ENCODE assay signal across 23 cellular contexts in genomic region chr3:194327030-194327413, GRCh38. TPM values are rescaled to one million over a fixed set of nuclear protein-coding genes. Genes with fewer than 3 reads are reported as not detected.
DNase-seq lines count a peak whose midpoint lies in the region; ATAC-seq, FAIRE-seq and TF ChIP-seq lines count a peak whose summit lies in the region.
"Had no signal": no experiment of that assay in that cellular context is flagged by ENCODE, and none has a peak within 500 bp of the region (broad histone marks: within the 10 kb centered on the region; RNA-seq: fewer than 3 reads in every experiment).

No MANE protein-coding gene starts in this region.

- no peak overlapping the region for H2AFZ ChIP-seq in HepG2 (ENCODE audit: low read length)

- H4K20me1 ChIP-seq in HepG2 (ENCODE audit: insufficient read depth, low read length): no peaks in the 10 kb centered on the region
- H4K20me1 ChIP-seq: BLaER1 treated with 17β-estradiol and CSF1 and Interleukin-3, amounts not matched to agents 10 nM and 100 nM had no signal

- POLR2A ChIA-PET in HepG2 (lab: Yijun Ruan, JAX): no interaction called here

- H3K4me2 ChIP-seq in HepG2 (ENCODE audit: low read depth, low read length): no peak overlapping the region
- H3K4me2 ChIP-seq: BLaER1 treated with 17β-estradiol and CSF1 and Interleukin-3, amounts not matched to agents 10 nM and 100 nM had no signal

- H3K27me3 ChIP-seq in HepG2 (ENCODE audit: control insufficient read depth in 1 of 2, insufficient read depth in 2 of 2, low read length in 2 of 2): no peaks in the 10 kb centered on the region
- H3K27me3 ChIP-seq in right lobe of liver: no peaks in the 10 kb centered on the region
- H3K27me3 ChIP-seq: SJCRH30 had no signal

- no peaks in the 10 kb centered on the region for H3K79me2 ChIP-seq in HepG2 (ENCODE audit: insufficient read depth, low read length)

- no peaks in the 10 kb centered on the region for H3K36me3 ChIP-seq in HepG2 (replicated peaks in 1 of 2; ENCODE audit: control insufficient read depth in 1 of 2, insufficient read depth in 2 of 2, low read length in 2 of 2)
- H3K36me3 ChIP-seq in right lobe of liver: no peaks in the 10 kb centered on the region
- H3K36me3 ChIP-seq: BLaER1 treated with 17β-estradiol and CSF1 and Interleukin-3, amounts not matched to agents 10 nM and 100 nM; SJCRH30 had no signal

- DNase-seq in HepG2 (ENCODE audit: low spot score) (no peak), right lobe of liver (no peak), amniotic epithelial cell (ENCODE audit: low read depth) (peak; percentile 69), fibroblast of pulmonary artery (ENCODE audit: low read depth) (peak; percentile 33), frontal cortex (ENCODE audit: low spot score in 2 of 2) (no peak), activated gamma-delta T cell treated with Interleukin-2 at 50 U/mL for 16 hours (no peak), D721Med (ENCODE audit: insufficient read length, low spot score) (no peak)
- DNase-seq: DMS 273 treated with DMSO at 0.1 percent for 48 hours; GF-D8; KG1; NCI-H1436; NCI-H2029 treated with DMSO at 0.1 percent for 48 hours; NCI-H2171 treated with DMSO at 0.1 percent for 48 hours; NCI-H446 treated with DMSO at 0.1 percent for 48 hours; NK-92 treated with Interleukin-12 subunit alpha and Interleukin-12 subunit beta, amount 100 ng/mL, for 24 hours; RPMI8226; SJCRH30 had no signal

- no peak overlapping the region for H3K9ac ChIP-seq in HepG2 (ENCODE audit: insufficient read depth, low read depth, low read length)
- H3K9ac ChIP-seq: BLaER1 treated with 17β-estradiol and CSF1 and Interleukin-3, amounts not matched to agents 10 nM and 100 nM had no signal

- no peaks in the 10 kb centered on the region for H3K9me3 ChIP-seq in HepG2 (ENCODE audit: low read length)
- H3K9me3 ChIP-seq in right lobe of liver: no peaks in the 10 kb centered on the region
- H3K9me3 ChIP-seq: SJCRH30 had no signal

- H3K4me1 ChIP-seq in HepG2 (ENCODE audit: insufficient read depth, low read length) (peaks cover 82% of the 10 kb centered on the region), right lobe of liver (peaks cover 0 to 20% (median 9%) of the 10 kb centered on the region in 4 donors)

- H3K4me3 ChIP-seq in HepG2 (replicated peaks in 1 of 3; ENCODE audit: insufficient read depth in 1 of 3, low read depth in 2 of 3, low read length in 3 of 3) (no peak overlapping the region), right lobe of liver (no peak overlapping the region), fibroblast of pulmonary artery (replicated peaks; ENCODE audit: low read depth, low read length) (no peak overlapping the region)
- H3K4me3 ChIP-seq: BLaER1 treated with 17β-estradiol and CSF1 and Interleukin-3, amounts not matched to agents 10 nM and 100 nM had no signal

- no peak for ATAC-seq in HepG2
- no peak for ATAC-seq in right lobe of liver
- ATAC-seq in HG02571 (IDR thresholded peaks at IDR 0.05; ENCODE audit: unreplicated experiment): no peak

- intact Hi-C loops in HepG2 (cut with micrococcal nuclease; ENCODE audit: unreplicated experiment) (no loop called here), right lobe of liver (cut with DNase I) (no loop called here)

- CTCF ChIA-PET in HepG2 (lab: Yijun Ruan, JAX; ENCODE audit: low intra/inter-chr PET ratio, low total read pairs): no interaction called here

- in situ Hi-C loops in HepG2 (cut with HindIII; ENCODE audit: extremely low pct_ligation_motif_present, low pct_unique_long_range_greater_than_20kb): no loop called here

- 91% methylated on average over 3 of the region's 3 CpGs for WGBS in HepG2 (ENCODE audit: low lambda C conversion rate)
- 66% methylated on average over 3 of the region's 3 CpGs for WGBS in right lobe of liver (ENCODE audit: insufficient coverage, low coverage, low lambda C conversion rate, missing lambda C conversion rate)

- no peak for TF ChIP-seq RAD21 in HepG2 (CRISPR knock-in tag; IDR thresholded peaks at IDR 0.05)

- no peak for TF ChIP-seq CTCF in HepG2 (CRISPR knock-in tag; IDR thresholded peaks at IDR 0.05)
- no peak for TF ChIP-seq CTCF in right lobe of liver (IDR thresholded peaks at IDR 0.05)
- no peak for TF ChIP-seq CTCF in fibroblast of pulmonary artery (IDR thresholded peaks at IDR 0.05; ENCODE audit: low read length, missing control alignments)
- TF ChIP-seq CTCF in D721Med (IDR thresholded peaks at IDR 0.05; ENCODE audit: insufficient read depth, missing control alignments): no peak

- no peak overlapping the region for H3K27ac ChIP-seq in HepG2 (ENCODE audit: extremely low read length, insufficient read depth, low read length)
- H3K27ac ChIP-seq in right lobe of liver: no peak overlapping the region
- H3K27ac ChIP-seq: BLaER1 treated with 17β-estradiol and CSF1 and Interleukin-3, amounts not matched to agents 10 nM and 100 nM; SJCRH30 had no signal

- no peak for TF ChIP-seq POLR2A in HepG2 (IDR thresholded peaks at IDR 0.05; ENCODE audit: insufficient read depth in 1 of 2, low read depth in 2 of 2, low read length in 2 of 2)
- TF ChIP-seq POLR2A in right lobe of liver (IDR thresholded peaks at IDR 0.05): no peak

- BruUV-seq in HepG2 (replicated peaks; lab: Mats Ljungman, UMichigan): no TSS peak

- FAIRE-seq in HepG2 (lab: Jason Lieb, UNC) (no peak), frontal cortex (lab: Jason Lieb, UNC) (no peak), D721Med (lab: Jason Lieb, UNC) (no peak)

- TF ChIP-seq EP300 in HepG2 (IDR thresholded peaks at IDR 0.05; ENCODE audit: low read depth in 2 of 2, low read length in 2 of 2): no peak
- no peak for TF ChIP-seq EP300 in HepG2 (CRISPR knock-in tag; IDR thresholded peaks at IDR 0.05; ENCODE audit: borderline replicate concordance)

TF ChIP-seq in HepG2, 621 proteins besides CTCF, POLR2A, EP300 and RAD21 (continues in another document):
- peak; percentile 44; the same call in 1 of the 2 replicates for TF ChIP-seq CCDC6 (CRISPR knock-in tag; IDR thresholded peaks at IDR 0.05)
- TF ChIP-seq, protein P1, sequence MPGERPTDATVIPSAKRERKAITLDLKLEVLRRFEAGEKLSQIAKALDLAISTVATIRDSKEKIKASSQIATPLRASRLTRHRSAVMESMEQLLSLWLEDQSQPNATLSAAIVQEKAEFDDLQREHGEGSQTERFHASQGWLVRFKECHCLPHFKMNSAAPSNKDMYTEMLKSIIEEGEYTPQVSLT (CRISPR knock-in tag; IDR thresholded peaks at IDR 0.05; ENCODE audit: borderline replicate concordance, low read depth): no peak
- peak; percentile 92 for TF ChIP-seq CHD4 (IDR thresholded peaks at IDR 0.05; ENCODE audit: borderline replicate concordance, low read length)
- peak; percentile 7 for TF ChIP-seq HNRNPLL (IDR thresholded peaks at IDR 0.05; ENCODE audit: low read depth, low read length, poor library complexity, severe bottlenecking)

RNA-seq across cellular contexts. Expression of gene CPN2, which starts 24.1 kb away (rescaled TPM):
- 16.3 and 27.7 TPM in 2 replicates for total RNA-seq in HepG2 (2016; rRNA removed; fragmentation: Illumina TruSeq; extraction: Trizol)
- total RNA-seq in HepG2 (2016; cell fraction: cytosol; rRNA removed; fragmentation: Illumina TruSeq; extraction: Trizol; ENCODE audit: low read depth): 4.8 and 4.9 TPM in 2 replicates
- total RNA-seq in HepG2 (2016; cell fraction: insoluble cytoplasmic fraction; rRNA removed; fragmentation: Illumina TruSeq; extraction: Trizol): 11.8 and 26.8 TPM in 2 replicates
- total RNA-seq in HepG2 (2016; cell fraction: membrane; rRNA removed; fragmentation: Illumina TruSeq; extraction: Trizol): 14.4 and 15.6 TPM in 2 replicates
- total RNA-seq in HepG2 (2016; cell fraction: nucleus; rRNA removed; fragmentation: Illumina TruSeq; extraction: Trizol): 34.1 and 42.6 TPM in 2 replicates
- 26.7 and 29.3 TPM in 2 replicates for polyA plus RNA-seq in HepG2 (2011; rRNA removed)
- polyA plus RNA-seq in HepG2 (2011; cell fraction: cytosol; rRNA removed): 12.6 and 16.6 TPM in 2 replicates
- 18.2 and 18.5 TPM in 2 replicates for polyA plus RNA-seq in HepG2 (2011; cell fraction: nucleus; rRNA removed)
- 19.0 and 20.2 TPM in 2 replicates for polyA plus RNA-seq in HepG2 (2012)
- 8.8 and 9.3 TPM in 2 replicates for polyA plus RNA-seq in HepG2 (2016; cell fraction: cytosol; fragmentation: Illumina TruSeq; extraction: Trizol; ENCODE audit: low read depth)
- polyA plus RNA-seq in HepG2 (2016; cell fraction: insoluble cytoplasmic fraction; fragmentation: Illumina TruSeq; extraction: Trizol; ENCODE audit: low read depth): 27.5 and 38.0 TPM in 2 replicates
- polyA plus RNA-seq in HepG2 (2016; cell fraction: membrane; fragmentation: Illumina TruSeq; extraction: Trizol; ENCODE audit: low read depth): 18.2 and 23.6 TPM in 2 replicates
- 100 and 101 TPM in 2 replicates for polyA plus RNA-seq in HepG2 (2016; cell fraction: nucleus; fragmentation: Illumina TruSeq; extraction: Trizol; ENCODE audit: insufficient read depth, low read depth)
- 66.5 TPM in 1 of 2 replicates, not detected in the other for polyA minus RNA-seq in HepG2 (2011; rRNA and poly(A)+ RNA removed; ENCODE audit: low replicate concordance)
- 19.2 and 22.2 TPM in 2 replicates for polyA minus RNA-seq in HepG2 (2011; cell fraction: cytosol; rRNA and poly(A)+ RNA removed)
- polyA minus RNA-seq in HepG2 (2011; cell fraction: nucleus; rRNA and poly(A)+ RNA removed): 6.3 and 7.8 TPM in 2 replicates
- total RNA-seq in right lobe of liver: 100 to 1,000 TPM; 173 to 307 (median 202) TPM
- not detected for total RNA-seq in frontal cortex
- total RNA-seq: A172, H4, M059J, OCI-LY7, SJCRH30 had no signal

RNA-seq across cellular contexts. Expression of gene LRRC15, which starts 42.5 kb away (rescaled TPM):
- total RNA-seq in HepG2 (2016; rRNA removed; fragmentation: Illumina TruSeq; extraction: Trizol): not detected in 2 replicates
- total RNA-seq in HepG2 (2016; cell fraction: cytosol; rRNA removed; fragmentation: Illumina TruSeq; extraction: Trizol; ENCODE audit: low read depth): not detected in 2 replicates
- not detected in 2 replicates for total RNA-seq in HepG2 (2016; cell fraction: insoluble cytoplasmic fraction; rRNA removed; fragmentation: Illumina TruSeq; extraction: Trizol)
- not detected in 2 replicates for total RNA-seq in HepG2 (2016; cell fraction: membrane; rRNA removed; fragmentation: Illumina TruSeq; extraction: Trizol)
- total RNA-seq in HepG2 (2016; cell fraction: nucleus; rRNA removed; fragmentation: Illumina TruSeq; extraction: Trizol): not detected in 2 replicates
- not detected in 2 replicates for polyA plus RNA-seq in HepG2 (2011; rRNA removed)
- polyA plus RNA-seq in HepG2 (2011; cell fraction: cytosol; rRNA removed): not detected in 2 replicates
- not detected in 2 replicates for polyA plus RNA-seq in HepG2 (2011; cell fraction: nucleus; rRNA removed)
- polyA plus RNA-seq in HepG2 (2012): not detected in 2 replicates
- not detected in 2 replicates for polyA plus RNA-seq in HepG2 (2016; cell fraction: cytosol; fragmentation: Illumina TruSeq; extraction: Trizol; ENCODE audit: low read depth)
- not detected in 2 replicates for polyA plus RNA-seq in HepG2 (2016; cell fraction: insoluble cytoplasmic fraction; fragmentation: Illumina TruSeq; extraction: Trizol; ENCODE audit: low read depth)
- not detected in 2 replicates for polyA plus RNA-seq in HepG2 (2016; cell fraction: membrane; fragmentation: Illumina TruSeq; extraction: Trizol; ENCODE audit: low read depth)
- polyA plus RNA-seq in HepG2 (2016; cell fraction: nucleus; fragmentation: Illumina TruSeq; extraction: Trizol; ENCODE audit: insufficient read depth, low read depth): not detected in 2 replicates
- 0.05 TPM in 1 of 2 replicates, not detected in the other for polyA minus RNA-seq in HepG2 (2011; rRNA and poly(A)+ RNA removed; ENCODE audit: low replicate concordance)
- polyA minus RNA-seq in HepG2 (2011; cell fraction: cytosol; rRNA and poly(A)+ RNA removed): not detected in 2 replicates
- not detected in 2 replicates for polyA minus RNA-seq in HepG2 (2011; cell fraction: nucleus; rRNA and poly(A)+ RNA removed)
- under 1 TPM in 5 of 6 experiments, not detected in 1; 0.07 to 0.37 (median 0.09) TPM for total RNA-seq in right lobe of liver
- total RNA-seq in frontal cortex: not detected
- total RNA-seq: OCI-LY7 had no signal

Comparison
In these comparisons a context has a peak if more than half of its experiments do, and no peak if none do; other contexts are left out.
1. DNase-seq: peak in amniotic epithelial cell (single experiment) and fibroblast of pulmonary artery (single experiment); none in HepG2 (single experiment), right lobe of liver (0 of 3), frontal cortex (0 of 2), activated gamma-delta T cell treated with Interleukin-2 at 50 U/mL for 16 hours (single experiment) and D721Med (single experiment).